8 cellular contexts compared by ENCODE assay signal in the genomic region with DNA sequence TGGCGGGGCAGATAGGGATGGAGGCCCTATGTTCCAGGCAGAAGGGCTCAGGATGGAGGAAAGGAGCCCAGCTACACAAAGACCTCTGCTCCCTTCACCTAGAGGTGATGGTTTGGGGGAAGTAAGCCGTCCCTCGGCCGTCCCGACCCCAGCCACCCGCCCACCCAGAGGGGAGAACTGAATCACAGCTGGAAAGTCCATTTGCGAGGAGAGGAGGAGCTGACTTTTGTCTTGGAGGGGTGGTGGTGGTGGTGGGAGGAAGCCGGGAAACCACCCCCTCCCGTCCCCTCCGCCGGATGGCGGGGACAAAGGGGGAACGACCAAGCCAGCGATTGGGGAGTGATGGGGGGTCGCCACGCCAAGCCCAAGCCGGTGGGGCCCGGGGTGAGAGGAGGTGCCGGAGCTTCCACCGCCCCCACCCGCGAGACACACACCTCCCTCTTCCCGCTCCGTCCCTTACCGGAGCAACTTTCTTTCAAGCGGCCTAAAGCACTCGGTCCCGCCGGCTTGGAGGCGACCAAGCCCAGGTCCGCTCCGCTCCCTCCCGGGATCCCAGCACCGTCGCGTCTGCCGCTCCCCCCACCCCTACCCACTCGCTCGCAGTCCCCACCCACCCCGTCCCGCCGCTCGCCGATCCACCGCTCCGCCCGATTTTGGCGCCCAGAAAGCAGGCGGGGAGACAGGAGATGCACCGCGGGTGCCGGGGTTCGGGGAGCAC. TPM values are rescaled to one million over a fixed set of nuclear protein-coding genes. Genes with fewer than 3 reads are reported as not detected.
DNase-seq lines count a peak whose midpoint lies in the region; ATAC-seq, FAIRE-seq and TF ChIP-seq lines count a peak whose summit lies in the region.

No MANE protein-coding gene starts in this region.

- BruUV-seq in K562 (replicated peaks; lab: Mats Ljungman, UMichigan) = TSS peak; percentile 28

- peak; percentile 38 for ATAC-seq in K562
- ATAC-seq in GM19035 (IDR thresholded peaks at IDR 0.05; ENCODE audit: unreplicated experiment) = no peak

- no peak for TF ChIP-seq RAD21 in K562 (CRISPR knock-in tag; conservative IDR thresholded peaks at IDR 0.05 in 1 of 2, IDR thresholded peaks at IDR 0.05 in 1 of 2)

- H2AFZ ChIP-seq in K562 (ENCODE audit: low read depth, low read length) = peak overlapping the region; percentile 73

- H3K4me2 ChIP-seq in K562 (ENCODE audit: insufficient read depth, low read length) = peak overlapping the region; percentile 97

- peaks cover 54 to 70% of the 10 kb centered on the region in 2 experiments for H3K4me1 ChIP-seq in K562 (replicated peaks in 1 of 2; ENCODE audit: control insufficient read depth in 2 of 2, insufficient read depth in 2 of 2, low read length in 2 of 2)
- peaks cover 25 to 51% of the 10 kb centered on the region in 2 donors for H3K4me1 ChIP-seq in kidney (ENCODE audit: control insufficient read depth in 1 of 2, insufficient read depth in 1 of 2, low read depth in 1 of 2, low read length in 2 of 2)

- DNase-seq in NCI-H82 (lab: John Stamatoyannopoulos, UW) (peak; percentile 62), NCI-H82 treated with DMSO at 0.1 percent for 48 hours (lab: John Stamatoyannopoulos, UW; ENCODE audit: unreplicated experiment) (no peak), T-helper 1 cell (peak in 4 of 5 donors; percentile 17 to 40 (median 22)), K562 (ENCODE audit: extremely low read depth in 1 of 4, low spot score in 3 of 4) (peak; percentile 56 to 87 (median 78)), kidney (peak; percentile 89), amniotic stem cell (lab: John Stamatoyannopoulos, UW) (no peak)
- peak; percentile 56 to 73 for DNase-seq in stimulated activated CD4-positive, alpha-beta T cell treated with anti-CD3 and anti-CD28 coated beads, Interleukin-1b, Interleukin-23, amount 100 ng/mL, for 4 hours (ENCODE audit: low read depth in 2 of 2)

- H3K9ac ChIP-seq in K562 (ENCODE audit: insufficient read depth in 1 of 2, low read depth in 2 of 2, low read length in 2 of 2) (peak overlapping the region; percentile 89 to 97), kidney (ENCODE audit: low read length in 2 of 2) (peak overlapping the region; percentile 86 to 87)

- TF ChIP-seq POLR2A in K562 (conservative IDR thresholded peaks at IDR 0.05) = no peak

- no peaks in the 10 kb centered on the region for H3K9me1 ChIP-seq in K562 (ENCODE audit: control insufficient read depth, insufficient read depth, low read length)

- intact Hi-C loops in K562 (cut with micrococcal nuclease) (no loop called here), kidney (cut with DNase I) (no loop called here)

- no peak for FAIRE-seq in K562 (lab: Jason Lieb, UNC)
- no peak for FAIRE-seq in kidney (lab: Jason Lieb, UNC)

- TF ChIP-seq CTCF in K562 (IDR thresholded peaks at IDR 0.05 in 2 of 3, conservative IDR thresholded peaks at IDR 0.05 in 1 of 3; ENCODE audit: insufficient read depth in 2 of 3, low read depth in 1 of 3, low read length in 3 of 3) (no peak), kidney (IDR thresholded peaks at IDR 0.05; ENCODE audit: borderline replicate concordance, extremely low read depth, insufficient read depth) (no peak)

- H3K36me3 ChIP-seq in K562 (ENCODE audit: control insufficient read depth, insufficient read depth, low read length) (peaks cover 24% of the 10 kb centered on the region; the same call in 2 of the 3 replicates), kidney (ENCODE audit: control insufficient read depth in 1 of 2, insufficient read depth in 2 of 2, low read length in 2 of 2) (no peaks in the 10 kb centered on the region)

- no peaks in the 10 kb centered on the region for H3K27me3 ChIP-seq in K562 (ENCODE audit: control insufficient read depth in 2 of 2, insufficient read depth in 2 of 2, low read length in 2 of 2)

- peaks cover 94% of the 10 kb centered on the region for H3K79me2 ChIP-seq in K562 (ENCODE audit: control insufficient read depth, insufficient read depth, low read length)

- H4K20me1 ChIP-seq in K562 (replicated peaks; ENCODE audit: control insufficient read depth, insufficient read depth, low read length) = peaks cover 8% of the 10 kb centered on the region; the same call in 1 of the 2 replicates

- 0% methylated on average over 17 of the region's 53 CpGs for WGBS in K562 (ENCODE audit: insufficient coverage, low coverage, missing lambda C conversion rate)

- in situ Hi-C loops in K562 (cut with MboI) = no loop called here

- H3K27ac ChIP-seq in K562 (ENCODE audit: extremely low read depth, low read depth, low read length) (peak overlapping the region; percentile 93), kidney (ENCODE audit: low read depth in 2 of 2, low read length in 2 of 2) (peak overlapping the region; percentile 92 to 94)

- H3K4me3 ChIP-seq in K562 (peak overlapping the region; percentile 82), kidney (ENCODE audit: low read length in 2 of 2) (peak overlapping the region; percentile 71 to 73)

- no peak for TF ChIP-seq EP300 in K562 (IDR thresholded peaks at IDR 0.05; ENCODE audit: low read length)

- CTCF ChIA-PET in K562 (lab: Yijun Ruan, JAX; ENCODE audit: low intra/inter-chr PET ratio) = no interaction called here

- no peaks in the 10 kb centered on the region for H3K9me3 ChIP-seq in K562 (replicated peaks; ENCODE audit: control insufficient read depth, insufficient read depth, low read depth, low read length)
- H3K9me3 ChIP-seq in kidney (ENCODE audit: control insufficient read depth in 1 of 2, low read length in 2 of 2) = no peaks in the 10 kb centered on the region

- POLR2A ChIA-PET in K562 (lab: Yijun Ruan, JAX) = interaction anchor here (0.6 to 8.5 kb wide), 11 partner anchors 10 to 480 kb away, joined by 3 to 50 read pairs (median 5); a partner anchor contains a TSS

RNA-seq across cellular contexts. Expression of a gene that starts 0.6 kb away (rescaled TPM):
- total RNA-seq in K562 (2011; cell fraction: chromatin; rRNA removed; ENCODE audit: low replicate concordance) = 175 and 365 TPM in 2 replicates
- 135 and 163 TPM in 2 replicates for total RNA-seq in K562 (2011; cell fraction: nucleolus; rRNA removed)
- total RNA-seq in K562 (2011; cell fraction: nucleoplasm; rRNA removed) = 142 and 179 TPM in 2 replicates
- total RNA-seq in K562 (2014; rRNA removed) (113 and 119 TPM in 2 replicates), K562 (2014; rRNA removed; fragmentation: Illumina TruSeq; extraction: Trizol) (59.1 and 66.7 TPM in 2 replicates), K562 (2015; rRNA removed; fragmentation: Illumina TruSeq; extraction: Trizol) (62.2 and 63.9 TPM in 2 replicates), K562 (2021) (147 and 162 TPM in 2 replicates), kidney (99.6 TPM)
- polyA plus RNA-seq in K562 (2011; rRNA removed) (52.8 and 100 TPM in 2 replicates), K562 (2014; fragmentation: Illumina TruSeq; extraction: Trizol) (121 and 136 TPM in 2 replicates), K562 (2014; fragmentation: Nextera tagmentation; extraction: Ambion mirVana) (1 to 10 TPM; 7.1 to 8.9 TPM), K562 (2014; rRNA removed) (79.1 and 95.7 TPM in 2 replicates), kidney (ENCODE audit: insufficient read depth, low read depth, low replicate concordance) (32.3 TPM)
- polyA plus RNA-seq in K562 (2011; cell fraction: cytosol; rRNA removed) = 40.6 and 45.1 TPM in 2 replicates
- 202 and 207 TPM in 2 replicates for polyA plus RNA-seq in K562 (2011; cell fraction: nucleus; rRNA removed)
- 106 and 239 TPM in 2 replicates for polyA plus RNA-seq in K562 (2012)
- polyA minus RNA-seq in K562 (2011; rRNA and poly(A)+ RNA removed) = 70.3 and 101 TPM in 2 replicates
- polyA minus RNA-seq in K562 (2011; cell fraction: cytosol; rRNA and poly(A)+ RNA removed) = 51.2 and 55.2 TPM in 2 replicates
- polyA minus RNA-seq in K562 (2011; cell fraction: nucleus; rRNA and poly(A)+ RNA removed) = 72.3 and 98.7 TPM in 2 replicates

RNA-seq across cellular contexts. Expression of a gene that starts 36.3 kb away (rescaled TPM):
- 0.42 TPM in 1 of 2 replicates, not detected in the other for total RNA-seq in K562 (2011; cell fraction: chromatin; rRNA removed; ENCODE audit: low replicate concordance)
- not detected in 2 replicates for total RNA-seq in K562 (2011; cell fraction: nucleolus; rRNA removed)
- total RNA-seq in K562 (2011; cell fraction: nucleoplasm; rRNA removed) = 0.29 TPM in 1 of 2 replicates, not detected in the other
- total RNA-seq in K562 (2014; rRNA removed) (0.64 TPM in 1 of 2 replicates, not detected in the other), K562 (2014; rRNA removed; fragmentation: Illumina TruSeq; extraction: Trizol) (not detected in 2 replicates), K562 (2015; rRNA removed; fragmentation: Illumina TruSeq; extraction: Trizol) (not detected in 2 replicates), K562 (2021) (not detected in 2 replicates), kidney (not detected)
- polyA plus RNA-seq in K562 (2011; rRNA removed) (not detected in 2 replicates), K562 (2014; fragmentation: Illumina TruSeq; extraction: Trizol) (not detected in 2 replicates), K562 (2014; fragmentation: Nextera tagmentation; extraction: Ambion mirVana) (not detected), K562 (2014; rRNA removed) (not detected in 2 replicates), kidney (ENCODE audit: insufficient read depth, low read depth, low replicate concordance) (0.32 TPM)
- polyA plus RNA-seq in K562 (2011; cell fraction: cytosol; rRNA removed) = not detected in 2 replicates
- not detected in 2 replicates for polyA plus RNA-seq in K562 (2011; cell fraction: nucleus; rRNA removed)
- polyA plus RNA-seq in K562 (2012) = not detected in 2 replicates
- not detected in 2 replicates for polyA minus RNA-seq in K562 (2011; rRNA and poly(A)+ RNA removed)
- not detected in 2 replicates for polyA minus RNA-seq in K562 (2011; cell fraction: cytosol; rRNA and poly(A)+ RNA removed)
- polyA minus RNA-seq in K562 (2011; cell fraction: nucleus; rRNA and poly(A)+ RNA removed) = not detected in 2 replicates

RNA-seq across cellular contexts. Expression of a gene that starts 43.0 kb away (rescaled TPM):
- total RNA-seq in K562 (2011; cell fraction: chromatin; rRNA removed; ENCODE audit: low replicate concordance) = 135 and 263 TPM in 2 replicates
- 381 and 406 TPM in 2 replicates for total RNA-seq in K562 (2011; cell fraction: nucleolus; rRNA removed)
- total RNA-seq in K562 (2011; cell fraction: nucleoplasm; rRNA removed) = 336 and 340 TPM in 2 replicates
- 161 and 196 TPM in 2 replicates for total RNA-seq in K562 (2014; rRNA removed)
- total RNA-seq in K562 (2014; rRNA removed; fragmentation: Illumina TruSeq; extraction: Trizol) = 211 and 214 TPM in 2 replicates
- 228 TPM in 2 replicates for total RNA-seq in K562 (2015; rRNA removed; fragmentation: Illumina TruSeq; extraction: Trizol)
- total RNA-seq in K562 (2021) = 167 and 183 TPM in 2 replicates
- polyA plus RNA-seq in K562 (2011; rRNA removed) = 411 and 494 TPM in 2 replicates
- 526 and 973 TPM in 2 replicates for polyA plus RNA-seq in K562 (2011; cell fraction: cytosol; rRNA removed)
- 138 and 218 TPM in 2 replicates for polyA plus RNA-seq in K562 (2011; cell fraction: nucleus; rRNA removed)
- 186 and 526 TPM in 2 replicates for polyA plus RNA-seq in K562 (2012)
- polyA plus RNA-seq in K562 (2014; fragmentation: Illumina TruSeq; extraction: Trizol) = 350 and 402 TPM in 2 replicates
- polyA plus RNA-seq in K562 (2014; fragmentation: Nextera tagmentation; extraction: Ambion mirVana) = 100 to 1,000 TPM; 370 to 392 TPM
- polyA plus RNA-seq in K562 (2014; rRNA removed) = 240 and 277 TPM in 2 replicates
- polyA minus RNA-seq in K562 (2011; rRNA and poly(A)+ RNA removed) = 232 and 241 TPM in 2 replicates
- polyA minus RNA-seq in K562 (2011; cell fraction: cytosol; rRNA and poly(A)+ RNA removed) = 105 and 113 TPM in 2 replicates
- 23.0 and 51.5 TPM in 2 replicates for polyA minus RNA-seq in K562 (2011; cell fraction: nucleus; rRNA and poly(A)+ RNA removed)
- total RNA-seq in kidney = 175 TPM
- polyA plus RNA-seq in kidney (ENCODE audit: insufficient read depth, low read depth, low replicate concordance) = 300 TPM

RNA-seq across cellular contexts. Expression of a gene that starts 43.6 kb away (rescaled TPM):
- 514 and 559 TPM in 2 replicates for total RNA-seq in K562 (2011; cell fraction: chromatin; rRNA removed; ENCODE audit: low replicate concordance)
- 287 and 289 TPM in 2 replicates for total RNA-seq in K562 (2011; cell fraction: nucleolus; rRNA removed)
- 287 and 343 TPM in 2 replicates for total RNA-seq in K562 (2011; cell fraction: nucleoplasm; rRNA removed)
- 65.6 and 72.9 TPM in 2 replicates for total RNA-seq in K562 (2014; rRNA removed)
- 65.2 and 75.1 TPM in 2 replicates for total RNA-seq in K562 (2014; rRNA removed; fragmentation: Illumina TruSeq; extraction: Trizol)
- 75.3 and 77.3 TPM in 2 replicates for total RNA-seq in K562 (2015; rRNA removed; fragmentation: Illumina TruSeq; extraction: Trizol)
- total RNA-seq in K562 (2021) = 62.9 and 64.9 TPM in 2 replicates
- polyA plus RNA-seq in K562 (2011; rRNA removed) = 185 and 202 TPM in 2 replicates
- 110 and 164 TPM in 2 replicates for polyA plus RNA-seq in K562 (2011; cell fraction: cytosol; rRNA removed)
- 419 and 448 TPM in 2 replicates for polyA plus RNA-seq in K562 (2011; cell fraction: nucleus; rRNA removed)
- 38.0 and 62.2 TPM in 2 replicates for polyA plus RNA-seq in K562 (2012)
- 61.5 and 78.8 TPM in 2 replicates for polyA plus RNA-seq in K562 (2014; fragmentation: Illumina TruSeq; extraction: Trizol)
- 10 to 100 TPM; 12.1 to 14.4 TPM for polyA plus RNA-seq in K562 (2014; fragmentation: Nextera tagmentation; extraction: Ambion mirVana)
- 127 and 132 TPM in 2 replicates for polyA plus RNA-seq in K562 (2014; rRNA removed)
- 193 and 248 TPM in 2 replicates for polyA minus RNA-seq in K562 (2011; rRNA and poly(A)+ RNA removed)
- 69.5 and 86.4 TPM in 2 replicates for polyA minus RNA-seq in K562 (2011; cell fraction: cytosol; rRNA and poly(A)+ RNA removed)
- polyA minus RNA-seq in K562 (2011; cell fraction: nucleus; rRNA and poly(A)+ RNA removed) = 101 and 173 TPM in 2 replicates
- total RNA-seq in kidney = 57.4 TPM
- 19.8 TPM for polyA plus RNA-seq in kidney (ENCODE audit: insufficient read depth, low read depth, low replicate concordance)

Comparison
In these comparisons a context has a peak if more than half of its experiments do, and no peak if none do; other contexts are left out.
1. DNase-seq: peak in NCI-H82 (single experiment), T-helper 1 cell (4 of 5), K562 (4 of 4), kidney (single experiment) and stimulated activated CD4-positive, alpha-beta T cell treated with anti-CD3 and anti-CD28 coated beads, Interleukin-1b, Interleukin-23, amount 100 ng/mL, for 4 hours (2 of 2); none in NCI-H82 treated with DMSO at 0.1 percent for 48 hours (single experiment) and amniotic stem cell (single experiment).